9 cellular contexts compared by ENCODE assay signal in genomic region chr3:67947808-67948508, GRCh38.
DNase-seq lines count a peak whose midpoint lies in the region; ATAC-seq and TF ChIP-seq lines count a peak whose summit lies in the region.
"Had no signal": no experiment of that assay in that cellular context is flagged by ENCODE, and none has a peak within 500 bp of the region (broad histone marks: within the 10 kb centered on the region; RNA-seq: fewer than 3 reads in every experiment).

No MANE protein-coding gene starts in this region.

- H3K27me3 Mint-ChIP-seq in activated CD4-positive, alpha-beta memory T cell treated with anti-CD3 and anti-CD28 coated beads, Interleukin-2, amount 10 ng/mL, durations not matched to agents 7 days and 5 days = no peaks in the 10 kb centered on the region
- H3K27me3 Mint-ChIP-seq in MCF 10A (ENCODE audit: insufficient read depth, unreplicated experiment) = no peaks in the 10 kb centered on the region

- H3K4me1 Mint-ChIP-seq in activated CD4-positive, alpha-beta memory T cell treated with anti-CD3 and anti-CD28 coated beads, Interleukin-2, amount 10 ng/mL, durations not matched to agents 7 days and 5 days = peaks cover 12% of the 10 kb centered on the region
- no peaks in the 10 kb centered on the region for H3K4me1 Mint-ChIP-seq in MCF 10A (ENCODE audit: insufficient read depth, unreplicated experiment)

- DNase-seq in NCI-H1436 (lab: John Stamatoyannopoulos, UW) (peak; percentile 42), fibroblast of villous mesenchyme (ENCODE audit: low read depth) (peak; percentile 42), MCF 10A (ENCODE audit: unreplicated experiment) (no peak), anterior cingulate cortex (lab: John Stamatoyannopoulos, UW) (no peak), NCI-H1105 treated with DMSO at 0.1 percent for 48 hours (lab: John Stamatoyannopoulos, UW) (no peak)
- peak; percentile 68 for DNase-seq in activated CD4-positive, alpha-beta memory T cell treated with anti-CD3 and anti-CD28 coated beads, Interleukin-2, amount 10 ng/mL, durations not matched to agents 7 days and 5 days
- peak; percentile 6 to 36 for DNase-seq in stimulated activated CD8-positive, alpha-beta memory T cell treated with anti-CD3 and anti-CD28 coated beads, Interleukin-2, amount 100 ng/mL, for 1 hour (ENCODE audit: low read depth in 2 of 2)
- DNase-seq: NCI-H2081 had no signal

- no peaks in the 10 kb centered on the region for H3K36me3 Mint-ChIP-seq in activated CD4-positive, alpha-beta memory T cell treated with anti-CD3 and anti-CD28 coated beads, Interleukin-2, amount 10 ng/mL, durations not matched to agents 7 days and 5 days (ENCODE audit: low read depth)
- no peaks in the 10 kb centered on the region for H3K36me3 Mint-ChIP-seq in MCF 10A (ENCODE audit: insufficient read depth, unreplicated experiment)

- intact Hi-C loops in MCF 10A (cut with micrococcal nuclease) = no loop called here

- no TSS peak for BruUV-seq in MCF 10A (replicated peaks; lab: Mats Ljungman, UMichigan)

- H3K9me3 Mint-ChIP-seq in activated CD4-positive, alpha-beta memory T cell treated with anti-CD3 and anti-CD28 coated beads, Interleukin-2, amount 10 ng/mL, durations not matched to agents 7 days and 5 days = peaks cover 4% of the 10 kb centered on the region
- H3K9me3 Mint-ChIP-seq in MCF 10A (ENCODE audit: unreplicated experiment) = no peaks in the 10 kb centered on the region

- H3K27ac Mint-ChIP-seq in activated CD4-positive, alpha-beta memory T cell treated with anti-CD3 and anti-CD28 coated beads, Interleukin-2, amount 10 ng/mL, durations not matched to agents 7 days and 5 days = no peak overlapping the region
- no peak overlapping the region for H3K27ac Mint-ChIP-seq in MCF 10A (ENCODE audit: low read depth, unreplicated experiment)

- CTCF ChIA-PET in activated CD4-positive, alpha-beta memory T cell treated with anti-CD3 and anti-CD28 coated beads, Interleukin-2, amount 10 ng/mL, durations not matched to agents 7 days and 5 days (lab: Charles Lee) = interaction anchor here (1.1 to 1.4 kb wide), 2 partner anchors 9 to 293 kb away, joined by 3 to 4 read pairs; partner anchors contain the start of gene SUCLG2
- CTCF ChIA-PET in MCF 10A (lab: Yijun Ruan, JAX) = interaction anchor here (0.5 to 1.1 kb wide), 2 partner anchors 12 to 136 kb away, joined by 3 read pairs; no protein-coding TSS in a partner anchor

- TF ChIP-seq CTCF in fibroblast of villous mesenchyme (IDR thresholded peaks at IDR 0.05; ENCODE audit: insufficient read depth, low read depth, low read length) (peak; percentile 8), MCF 10A (IDR thresholded peaks at IDR 0.05; ENCODE audit: unreplicated experiment) (no peak)

- POLR2A ChIA-PET in activated CD4-positive, alpha-beta memory T cell treated with anti-CD3 and anti-CD28 coated beads, Interleukin-2, amount 10 ng/mL, durations not matched to agents 7 days and 5 days (lab: Charles Lee) = interaction anchor here (0.8 to 1.5 kb wide), 2 partner anchors 293 to 950 kb away, joined by 3 to 5 read pairs; partner anchors contain the start of genes KBTBD8 and SUCLG2
- POLR2A ChIA-PET in MCF 10A (lab: Yijun Ruan, JAX) = no interaction called here

- H3K4me3 ChIP-seq in fibroblast of villous mesenchyme (ENCODE audit: low read depth, low read length) = no peak overlapping the region

- ATAC-seq in GM19328 (IDR thresholded peaks at IDR 0.05; ENCODE audit: unreplicated experiment) = no peak

- H3K4me3 Mint-ChIP-seq in activated CD4-positive, alpha-beta memory T cell treated with anti-CD3 and anti-CD28 coated beads, Interleukin-2, amount 10 ng/mL, durations not matched to agents 7 days and 5 days = peak overlapping the region; percentile 22
- no peak overlapping the region for H3K4me3 Mint-ChIP-seq in MCF 10A (ENCODE audit: unreplicated experiment)

Comparison
In these comparisons a context has a peak if more than half of its experiments do, and no peak if none do; other contexts are left out.
1. DNase-seq: peak in NCI-H1436 (single experiment), activated CD4-positive, alpha-beta memory T cell treated with anti-CD3 and anti-CD28 coated beads, Interleukin-2, amount 10 ng/mL, durations not matched to agents 7 days and 5 days (single experiment), fibroblast of villous mesenchyme (single experiment) and stimulated activated CD8-positive, alpha-beta memory T cell treated with anti-CD3 and anti-CD28 coated beads, Interleukin-2, amount 100 ng/mL, for 1 hour (2 of 2); none in MCF 10A (single experiment), anterior cingulate cortex (0 of 58) and NCI-H1105 treated with DMSO at 0.1 percent for 48 hours (single experiment).